Comparison of ENCODE assay signal across 21 cellular contexts in genomic region chr13:108676620-108677019, GRCh38. TPM values are rescaled to one million over a fixed set of nuclear protein-coding genes. Genes with fewer than 3 reads are reported as not detected.
A peak's percentile ranks its signal among the peaks of the same experiment; 100 is the strongest.
DNase-seq lines count a peak whose midpoint lies in the region; ATAC-seq, FAIRE-seq and TF ChIP-seq lines count a peak whose summit lies in the region.
"Had no signal": no experiment of that assay in that cellular context is flagged by ENCODE, and none has a peak within 500 bp of the region (broad histone marks: within the 10 kb centered on the region; RNA-seq: fewer than 3 reads in every experiment).

No MANE protein-coding gene starts in this region.

- H3K27ac ChIP-seq in H1 (ENCODE audit: low read depth, low read length) (no peak overlapping the region), foreskin keratinocyte (no peak overlapping the region), PC-9 (no peak overlapping the region)

- H2AFZ ChIP-seq in H1 (ENCODE audit: low read length) (0 out of 2 replicates have a peak overlapping the region, but pooled peaks have one; percentile 81), PC-9 (no peak overlapping the region; the same call in 1 of the 2 replicates)

- no peak overlapping the region for H4K91ac ChIP-seq in H1 (replicated peaks; ENCODE audit: insufficient read length, low read length)

- H2BK15ac ChIP-seq in H1 (ENCODE audit: low read length) = no peak overlapping the region

- no peak overlapping the region for H3K4ac ChIP-seq in H1 (replicated peaks; ENCODE audit: insufficient read length, low read depth, low read length)

- no peak overlapping the region for H3K18ac ChIP-seq in H1 (ENCODE audit: extremely low read depth, low read length)

- no peaks in the 10 kb centered on the region for H3K23me2 ChIP-seq in H1 (ENCODE audit: low read depth, low read length)

- H3K14ac ChIP-seq in H1 (ENCODE audit: insufficient read length) = no peak overlapping the region

- no peaks in the 10 kb centered on the region for H3K9me3 Mint-ChIP-seq in WTC11
- H3K9me3 Mint-ChIP-seq: CD4-positive, alpha-beta memory T cell had no signal

- no peak overlapping the region for H3K23ac ChIP-seq in H1 (ENCODE audit: insufficient read length)

- no TSS peak for BruUV-seq in PC-9 (replicated peaks; lab: Mats Ljungman, UMichigan)

- H3K4me3 Mint-ChIP-seq in WTC11 = no peak overlapping the region
- H3K4me3 Mint-ChIP-seq: CD4-positive, alpha-beta memory T cell; HFFc6 had no signal

- no peak overlapping the region for H3K4me3 ChIP-seq in H1 (ENCODE audit: extremely low read depth in 1 of 4, insufficient read depth in 2 of 4, low read depth in 3 of 4, low read length in 4 of 4)
- no peak overlapping the region for H3K4me3 ChIP-seq in PC-9
- H3K4me3 ChIP-seq: HAP-1 had no signal

- H3K4me1 ChIP-seq in H1 (replicated peaks in 1 of 4; ENCODE audit: control insufficient read depth in 3 of 4, insufficient read depth in 4 of 4, low read length in 3 of 4) (peaks cover 0 to 3% (median 0%) of the 10 kb centered on the region in 4 experiments; a peak in 1 of 7 replicates), foreskin keratinocyte (no peaks in the 10 kb centered on the region), PC-9 (replicated peaks; ENCODE audit: insufficient read depth) (no peaks in the 10 kb centered on the region)
- H3K4me1 ChIP-seq: Caco-2, HAP-1 had no signal

- POLR2A ChIA-PET in WTC11 (lab: Charles Lee) = no interaction called here
- POLR2A ChIA-PET in H1 (lab: Charles Lee; ENCODE audit: partially characterized antibody) = no interaction called here
- POLR2A ChIA-PET in PC-9 (lab: Charles Lee; ENCODE audit: unreplicated experiment) = no interaction called here

- no peaks in the 10 kb centered on the region for H3K9me3 ChIP-seq in H1 (ENCODE audit: insufficient read depth in 2 of 2, low read depth in 1 of 2, low read length in 1 of 2)
- H3K9me3 ChIP-seq in PC-9 (ENCODE audit: insufficient read depth, low read depth) = no peaks in the 10 kb centered on the region
- H3K9me3 ChIP-seq: Caco-2, HAP-1 had no signal

- TF ChIP-seq CTCF in WTC11 (IDR thresholded peaks at IDR 0.05) = no peak
- TF ChIP-seq CTCF in H1 (IDR thresholded peaks at IDR 0.05; ENCODE audit: control extremely low read depth in 1 of 3, insufficient read depth in 1 of 3, low read depth in 1 of 3, low read length in 3 of 3) = no peak
- TF ChIP-seq CTCF in foreskin keratinocyte (conservative IDR thresholded peaks at IDR 0.05) = no peak
- TF ChIP-seq CTCF in PC-9 (conservative IDR thresholded peaks at IDR 0.05) = no peak

- H3K56ac ChIP-seq in H1 (replicated peaks; ENCODE audit: insufficient read length, low read depth, low read length) = no peak overlapping the region

- peak; percentile 30; the same call in 1 of the 2 replicates for ATAC-seq in WTC11
- ATAC-seq in foreskin keratinocyte = no peak

- no peaks in the 10 kb centered on the region; the same call in 1 of the 2 replicates for H3K27me3 Mint-ChIP-seq in WTC11 (ENCODE audit: low read depth)

- H3K9me2 ChIP-seq in PC-9 (ENCODE audit: insufficient read depth) = no peaks in the 10 kb centered on the region

- H2BK20ac ChIP-seq in H1 (ENCODE audit: low read length) = no peak overlapping the region

- no peak overlapping the region for H3K27ac Mint-ChIP-seq in WTC11
- H3K27ac Mint-ChIP-seq: CD4-positive, alpha-beta memory T cell; HFFc6 had no signal

- intact Hi-C loops in PC-9 (cut with micrococcal nuclease; ENCODE audit: unreplicated experiment) = no loop called here

- no peaks in the 10 kb centered on the region for H3K79me1 ChIP-seq in H1 (ENCODE audit: low read depth, low read length)

- no peak overlapping the region for H2AK5ac ChIP-seq in H1 (ENCODE audit: low read depth, low read length)

- H3K4me2 ChIP-seq in H1 (ENCODE audit: insufficient read depth in 1 of 2, low read depth in 2 of 2, low read length in 2 of 2) = no peak overlapping the region
- no peak overlapping the region; the same call in 1 of the 2 replicates for H3K4me2 ChIP-seq in PC-9

- no peaks in the 10 kb centered on the region for H3K36me3 ChIP-seq in H1 (ENCODE audit: control insufficient read depth in 2 of 4, insufficient read depth in 4 of 4, low read length in 3 of 4)
- no peaks in the 10 kb centered on the region for H3K36me3 ChIP-seq in PC-9 (ENCODE audit: low read depth)
- H3K36me3 ChIP-seq: HAP-1 had no signal

- TF ChIP-seq EP300 in H1 (IDR thresholded peaks at IDR 0.05; ENCODE audit: borderline replicate concordance in 1 of 2, low read depth in 2 of 2, low read length in 2 of 2) = no peak

- 69% methylated on average over 8 of the region's 8 CpGs; no CpG with 5 or more reads in 1 of the 2 experiments for WGBS in H1 (ENCODE audit: extremely low coverage in 1 of 2, insufficient coverage in 1 of 2, insufficient read length in 1 of 2, insufficient replicate concordance in 2 of 2, low coverage in 1 of 2, low lambda C conversion rate in 2 of 2, missing lambda C conversion rate in 1 of 2), 2 experiments

- H3K27me3 ChIP-seq in H1 (replicated peaks in 1 of 4; ENCODE audit: control insufficient read depth in 3 of 4, extremely low read depth in 1 of 4, insufficient read depth in 3 of 4, low read length in 3 of 4) (peaks cover 0 to 1% (median 0%) of the 10 kb centered on the region in 4 experiments; a peak in 1 of 7 replicates), foreskin keratinocyte (no peaks in the 10 kb centered on the region), PC-9 (ENCODE audit: insufficient read depth, low read depth) (peaks cover 47% of the 10 kb centered on the region)

- CTCF ChIA-PET in WTC11 (lab: Charles Lee) (no interaction called here), H1 (lab: Charles Lee; ENCODE audit: partially characterized antibody) (no interaction called here), PC-9 (lab: Charles Lee) (no interaction called here)

- no peak for TF ChIP-seq POLR2A in H1 (IDR thresholded peaks at IDR 0.05; ENCODE audit: control extremely low read depth in 1 of 2, low read depth in 2 of 2, low read length in 2 of 2)

- no peak for TF ChIP-seq RAD21 in H1 (IDR thresholded peaks at IDR 0.05 in 1 of 2, conservative IDR thresholded peaks at IDR 0.05 in 1 of 2; ENCODE audit: low read depth in 2 of 2, low read length in 2 of 2)

- no peak overlapping the region for H3K9ac ChIP-seq in H1 (replicated peaks in 1 of 4; ENCODE audit: extremely low read depth in 1 of 4, low read depth in 3 of 4, low read length in 3 of 4)

- H4K20me1 ChIP-seq in H1 (replicated peaks in 1 of 2; ENCODE audit: control insufficient read depth in 1 of 2, insufficient read depth in 2 of 2, low read length in 2 of 2) (no peaks in the 10 kb centered on the region), PC-9 (ENCODE audit: insufficient read depth) (no peaks in the 10 kb centered on the region)

- no peak overlapping the region for H2BK12ac ChIP-seq in H1 (ENCODE audit: low read depth, low read length)

- no peak overlapping the region for H4K5ac ChIP-seq in H1 (ENCODE audit: insufficient read length, low read depth, low read length)

- H3K79me2 ChIP-seq in H1 (ENCODE audit: control insufficient read depth in 1 of 2, insufficient read depth in 2 of 2, low read length in 2 of 2) (no peaks in the 10 kb centered on the region), PC-9 (ENCODE audit: low read depth) (no peaks in the 10 kb centered on the region)

- H3K4me1 Mint-ChIP-seq in WTC11 = peaks cover 3% of the 10 kb centered on the region; the same call in 1 of the 2 replicates

- no peak for DNase-seq in WTC11 (ENCODE audit: low spot score)
- DNase-seq in H1 (ENCODE audit: low read depth in 1 of 2, low spot score in 2 of 2) = no peak
- DNase-seq in iPS-NIHi11 (ENCODE audit: low spot score) = peak; percentile 3
- no peak for DNase-seq in central memory CD4-positive, alpha-beta T cell
- no peak for DNase-seq in NCI-H2107 treated with DMSO at 0.1 percent for 48 hours (lab: John Stamatoyannopoulos, UW; ENCODE audit: unreplicated experiment)
- DNase-seq in foreskin keratinocyte = no peak
- no peak for DNase-seq in PC-9
- DNase-seq: C1 segment of cervical spinal cord; Caco-2; CD4-positive, alpha-beta memory T cell; DMS 273 treated with DMSO at 0.1 percent for 48 hours; DMS79; EL; GDM1; HFFc6 had no signal

- no peak overlapping the region for H2BK5ac ChIP-seq in H1 (ENCODE audit: low read depth, low read length)

- no peak for FAIRE-seq in H1 (lab: Jason Lieb, UNC)
- FAIRE-seq: D721Med, GM12891, GM18507 had no signal

- no peak overlapping the region for H2BK120ac ChIP-seq in H1 (replicated peaks; ENCODE audit: low read depth, low read length)

- H3F3A ChIP-seq in PC-9 (ENCODE audit: insufficient read depth, low read depth) = no peaks in the 10 kb centered on the region

- no peak overlapping the region; the same call in 1 of the 2 replicates for H4K8ac ChIP-seq in H1 (ENCODE audit: extremely low read depth, insufficient read depth, low read length)

- no peaks in the 10 kb centered on the region for H3K36me3 Mint-ChIP-seq in WTC11

TF ChIP-seq in WTC11, 78 proteins besides CTCF, POLR2A, EP300 and RAD21 (continues in another document):
- TF ChIP-seq FOXP1 (CRISPR knock-in tag; IDR thresholded peaks at IDR 0.05; ENCODE audit: borderline replicate concordance) = no peak
- no peak for TF ChIP-seq ZNF219 (CRISPR knock-in tag; IDR thresholded peaks at IDR 0.05; ENCODE audit: borderline replicate concordance)
- TF ChIP-seq ZNF396 (CRISPR knock-in tag; IDR thresholded peaks at IDR 0.05; ENCODE audit: borderline replicate concordance) = no peak

TF ChIP-seq in H1, 55 proteins besides CTCF, POLR2A, EP300 and RAD21 (continues in another document):
- TF ChIP-seq SP1 (IDR thresholded peaks at IDR 0.05; ENCODE audit: low read depth, low read length) (no peak), JUN (IDR thresholded peaks at IDR 0.05; ENCODE audit: low read depth, low read length) (no peak), ZNF274 (IDR thresholded peaks at IDR 0.05; ENCODE audit: borderline replicate concordance, extremely low read depth, low read length) (no peak), KDM5A (IDR thresholded peaks at IDR 0.05; ENCODE audit: low read length) (no peak), FOSL1 (IDR thresholded peaks at IDR 0.05; ENCODE audit: insufficient read depth, low read depth, low read length) (no peak), BCL11A (IDR thresholded peaks at IDR 0.05; ENCODE audit: low read depth in 2 of 2, low read length in 2 of 2) (no peak), CTBP2 (IDR thresholded peaks at IDR 0.05; ENCODE audit: borderline replicate concordance, insufficient read depth, insufficient read length, low read length) (no peak)

RNA-seq across cellular contexts. Expression of gene MYO16, which starts 47.2 kb away (rescaled TPM):
- total RNA-seq in WTC11 (2021) (0.05 to 0.09 TPM (median 0.09 TPM) in 3 replicates), foreskin keratinocyte (0.03 and 0.04 TPM in 2 replicates), PC-9 (2021) (0.13 and 0.59 TPM in 2 replicates)
- total RNA-seq in H1 (2021; fragmentation: NEBNext Ultra II Directional; extraction: Animal tissue kit (Norgen Biotek cat#: 25700)) = 0.10 and 0.22 TPM in 2 replicates
- polyA plus RNA-seq in H1 (2011; rRNA removed) (0.02 TPM in 2 replicates), foreskin keratinocyte (0.01 and 0.03 TPM in 2 replicates)
- polyA plus RNA-seq in H1 (2011; cell fraction: cytosol; rRNA removed) = not detected
- 0.27 TPM for polyA plus RNA-seq in H1 (2011; cell fraction: nucleus; rRNA removed)
- not detected in 4 replicates for polyA plus RNA-seq in H1 (2012, experiment 1 of 2)
- not detected for polyA plus RNA-seq in H1 (2012, experiment 2 of 2)
- polyA plus RNA-seq in H1 (2013, experiment 1 of 2) = 0.04 TPM
- 0.02 TPM for polyA plus RNA-seq in H1 (2013, experiment 2 of 2)
- polyA minus RNA-seq in H1 (2011; rRNA and poly(A)+ RNA removed) = 0.12 TPM in 1 of 2 replicates, not detected in the other
- polyA minus RNA-seq in H1 (2011; cell fraction: cytosol; rRNA and poly(A)+ RNA removed) = not detected
- 0.40 TPM for polyA minus RNA-seq in H1 (2011; cell fraction: nucleus; rRNA and poly(A)+ RNA removed)
- total RNA-seq: A172, Caco-2, HFFc6 had no signal
- polyA plus RNA-seq: BJ had no signal
